19 cellular contexts compared by ENCODE assay signal in the genomic region with DNA sequence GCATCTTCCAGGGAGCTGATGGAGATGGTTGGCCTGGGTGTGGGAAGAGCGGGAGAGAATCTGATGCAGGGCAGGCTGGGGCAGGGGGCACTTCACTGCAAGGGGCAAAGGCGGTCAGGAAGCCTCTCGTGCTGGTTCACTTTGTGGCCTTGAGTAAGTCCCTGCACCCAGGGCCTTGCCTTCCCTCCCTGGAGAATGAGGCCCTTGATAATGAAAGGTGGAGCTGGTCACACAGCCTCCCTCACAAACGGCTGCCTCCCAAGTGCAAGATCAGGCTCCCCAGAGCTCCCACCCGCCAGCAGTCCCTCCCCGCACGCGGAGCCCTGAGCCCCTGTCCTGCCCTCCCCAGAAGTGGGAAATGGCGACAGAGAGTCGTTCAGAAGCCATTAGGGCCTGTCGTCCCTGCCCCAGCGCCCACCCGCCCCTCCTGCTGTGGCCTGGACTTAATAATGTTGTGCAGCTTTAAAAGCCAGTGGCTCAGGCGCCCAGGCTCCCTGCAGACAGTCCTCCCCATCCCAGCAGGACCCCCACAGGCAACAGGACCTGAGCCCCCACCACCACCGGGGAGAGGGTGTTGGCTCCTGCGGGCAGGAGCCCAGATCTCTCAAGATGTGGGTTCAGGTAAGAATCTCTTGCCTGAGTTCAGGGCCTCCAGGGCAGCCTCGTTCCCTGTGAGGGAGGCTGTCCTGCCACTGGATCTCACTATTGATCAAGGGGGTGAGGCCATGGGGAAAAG.
A peak's percentile ranks its signal among the peaks of the same experiment; 100 is the strongest.
DNase-seq lines count a peak whose midpoint lies in the region; ATAC-seq and TF ChIP-seq lines count a peak whose summit lies in the region.
"Had no signal": no experiment of that assay in that cellular context is flagged by ENCODE, and none has a peak within 500 bp of the region (broad histone marks: within the 10 kb centered on the region; RNA-seq: fewer than 3 reads in every experiment).

No MANE protein-coding gene starts in this region.

- ATAC-seq in left cardiac atrium (no peak), Right ventricle myocardium inferior (no peak), RWPE2 (ENCODE audit: low read depth) (no peak)
- ATAC-seq in natural killer cell treated with Interleukin-12 subunit alpha and Interleukin-12 subunit beta and Interleukin-15 and Interleukin-18, amount 100 ng/mL, for 72 hours, result no peak

- H3K36me3 ChIP-seq in RWPE2 (ENCODE audit: low read depth) (no peaks in the 10 kb centered on the region), endodermal cell (ENCODE audit: control insufficient read depth, insufficient read depth, low read length) (no peaks in the 10 kb centered on the region)
- H3K36me3 ChIP-seq: MG63 had no signal

- H3K27ac Mint-ChIP-seq in natural killer cell treated with Interleukin-12 subunit alpha and Interleukin-12 subunit beta and Interleukin-15 and Interleukin-18, amount 100 ng/mL, for 72 hours, result peak overlapping the region; percentile 58 to 60
- no peak overlapping the region for H3K27ac Mint-ChIP-seq in endodermal cell

- H3K9me3 ChIP-seq in RWPE2 (ENCODE audit: severe bottlenecking) (no peaks in the 10 kb centered on the region), endodermal cell (ENCODE audit: control insufficient read depth, low read length) (no peaks in the 10 kb centered on the region)
- H3K9me3 ChIP-seq: MG63 had no signal

- H3K27me3 Mint-ChIP-seq in natural killer cell treated with Interleukin-12 subunit alpha and Interleukin-12 subunit beta and Interleukin-15 and Interleukin-18, amount 100 ng/mL, for 72 hours, result peaks cover 24% of the 10 kb centered on the region in 2 donors
- peaks cover 2% of the 10 kb centered on the region for H3K27me3 Mint-ChIP-seq in endodermal cell (ENCODE audit: insufficient read depth)

- H3K4me3 Mint-ChIP-seq in natural killer cell treated with Interleukin-12 subunit alpha and Interleukin-12 subunit beta and Interleukin-15 and Interleukin-18, amount 100 ng/mL, for 72 hours, result no peak overlapping the region
- H3K4me3 Mint-ChIP-seq in endodermal cell, result no peak overlapping the region

- H3K27me3 ChIP-seq in RWPE2 (ENCODE audit: insufficient read depth, poor library complexity, severe bottlenecking) (no peaks in the 10 kb centered on the region), endodermal cell (ENCODE audit: control insufficient read depth, insufficient read depth, low read length, poor library complexity, severe bottlenecking) (no peaks in the 10 kb centered on the region)
- H3K27me3 ChIP-seq: MG63 had no signal

- 70 to 84% methylated on average over 9 to 17 of the region's 17 CpGs for WGBS in endodermal cell (ENCODE audit: insufficient coverage in 1 of 2, insufficient read length in 1 of 2), 2 experiments

- no peak overlapping the region for H3K9ac ChIP-seq in endodermal cell (ENCODE audit: extremely low read depth, low read length, poor library complexity, severe bottlenecking)

- peaks cover 10 to 14% of the 10 kb centered on the region in 2 donors for H3K4me1 Mint-ChIP-seq in natural killer cell treated with Interleukin-12 subunit alpha and Interleukin-12 subunit beta and Interleukin-15 and Interleukin-18, amount 100 ng/mL, for 72 hours (ENCODE audit: low read depth in 2 of 2)
- peaks cover 13% of the 10 kb centered on the region for H3K4me1 Mint-ChIP-seq in endodermal cell

- no peak for TF ChIP-seq CTCF in RWPE2 (IDR thresholded peaks at IDR 0.05; ENCODE audit: poor library complexity, severe bottlenecking)
- no peak for TF ChIP-seq CTCF in endodermal cell (conservative IDR thresholded peaks at IDR 0.05)

- H3K36me3 Mint-ChIP-seq in natural killer cell treated with Interleukin-12 subunit alpha and Interleukin-12 subunit beta and Interleukin-15 and Interleukin-18, amount 100 ng/mL, for 72 hours, result no peaks in the 10 kb centered on the region
- H3K36me3 Mint-ChIP-seq in endodermal cell (ENCODE audit: low read depth), result no peaks in the 10 kb centered on the region

- intact Hi-C loops in left cardiac atrium (cut with DNase I) (no loop called here), Right ventricle myocardium inferior (cut with DNase I) (no loop called here)

- DNase-seq in left cardiac atrium, result peak; percentile 6
- no peak for DNase-seq in Right ventricle myocardium inferior (ENCODE audit: missing footprints)
- peak; percentile 34 for DNase-seq in RWPE2 (ENCODE audit: low spot score)
- no peak for DNase-seq in natural killer cell treated with Interleukin-12 subunit alpha and Interleukin-12 subunit beta and Interleukin-15 and Interleukin-18, amount 100 ng/mL, for 72 hours (ENCODE audit: low spot score)
- DNase-seq in endodermal cell, result no peak
- no peak for DNase-seq in NCI-H128 (lab: John Stamatoyannopoulos, UW; ENCODE audit: unreplicated experiment)
- no peak for DNase-seq in GF-D8 (lab: John Stamatoyannopoulos, UW)
- DNase-seq: C1 segment of cervical spinal cord, DMS79 treated with DMSO at 0.1 percent for 48 hours, HCEC 1CT, Kasumi-1, MG63, NCI-H1048, NCI-H1436 treated with DMSO at 0.1 percent for 48 hours, NCI-H2029, NCI-H2171 treated with DMSO at 0.1 percent for 48 hours, NCI-H748 treated with DMSO at 0.1 percent for 48 hours, OCI-M1, SIG-M5 had no signal

- H3K27ac ChIP-seq in RWPE2 (ENCODE audit: poor library complexity, severe bottlenecking) (no peak overlapping the region), endodermal cell (ENCODE audit: low read depth, low read length) (no peak overlapping the region)

- no peak overlapping the region for H3K4me3 ChIP-seq in RWPE2 (ENCODE audit: severe bottlenecking)
- H3K4me3 ChIP-seq in endodermal cell (ENCODE audit: low read length), result no peak overlapping the region
- H3K4me3 ChIP-seq: MG63 had no signal

- H3K4me1 ChIP-seq in RWPE2 (ENCODE audit: insufficient read depth, poor library complexity, severe bottlenecking) (no peaks in the 10 kb centered on the region), endodermal cell (ENCODE audit: control insufficient read depth, insufficient read depth, low read length) (no peaks in the 10 kb centered on the region)

- no peaks in the 10 kb centered on the region for H3K9me3 Mint-ChIP-seq in natural killer cell treated with Interleukin-12 subunit alpha and Interleukin-12 subunit beta and Interleukin-15 and Interleukin-18, amount 100 ng/mL, for 72 hours
- no peaks in the 10 kb centered on the region for H3K9me3 Mint-ChIP-seq in endodermal cell

Comparison
In these comparisons a context has a peak if more than half of its experiments do, and no peak if none do; other contexts are left out.
1. DNase-seq: peak in left cardiac atrium (single experiment) and RWPE2 (single experiment); none in Right ventricle myocardium inferior (single experiment), natural killer cell treated with Interleukin-12 subunit alpha and Interleukin-12 subunit beta and Interleukin-15 and Interleukin-18, amount 100 ng/mL, for 72 hours (single experiment), endodermal cell (single experiment), NCI-H128 (single experiment) and GF-D8 (single experiment).